Comparison of ENCODE assay signal across 1 cellular context in genomic region chr11:116257092-116257491, GRCh38.
TF ChIP-seq lines count a peak whose summit lies in the region.

No MANE protein-coding gene starts in this region.

TF ChIP-seq in IMR-90, 13 proteins besides CTCF, POLR2A, EP300 and RAD21 (continued from another document):
- TF ChIP-seq ELK1 (IDR thresholded peaks at IDR 0.05; ENCODE audit: borderline replicate concordance, low read depth, low read length) (no peak), CEBPB (IDR thresholded peaks at IDR 0.05; ENCODE audit: low read depth, low read length) (no peak)
TF ChIP-seq in IMR-90: peak in this region for 1.
